Comparison of ENCODE assay signal across 16 cellular contexts in the genomic region with DNA sequence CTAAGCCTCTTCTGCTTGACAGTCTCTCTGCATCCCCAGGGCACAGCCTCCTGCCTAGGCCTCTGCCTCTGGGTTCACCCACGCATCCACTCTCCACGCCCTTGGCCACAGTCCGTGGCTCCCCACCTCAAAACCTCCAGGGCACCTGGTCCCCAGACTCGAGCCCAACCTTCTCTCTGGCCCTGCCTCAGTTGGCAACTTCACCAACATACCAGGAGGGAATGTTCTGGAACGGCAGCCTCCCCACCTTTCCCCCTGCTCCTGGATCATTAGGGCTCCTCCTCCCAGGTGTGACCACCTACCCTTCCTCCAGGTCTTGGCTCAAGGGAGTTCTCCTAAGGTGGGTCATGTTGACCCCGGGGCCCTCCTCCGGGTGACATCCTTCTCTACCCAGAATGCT.
DNase-seq lines count a peak whose midpoint lies in the region; ATAC-seq and TF ChIP-seq lines count a peak whose summit lies in the region.
"Had no signal": no experiment of that assay in that cellular context is flagged by ENCODE, and none has a peak within 500 bp of the region (broad histone marks: within the 10 kb centered on the region; RNA-seq: fewer than 3 reads in every experiment).

No MANE protein-coding gene starts in this region.

- H3K9me3 ChIP-seq in endodermal cell (ENCODE audit: control insufficient read depth, low read length) (no peaks in the 10 kb centered on the region), neuronal stem cell (replicated peaks in 1 of 2; ENCODE audit: control insufficient read depth in 2 of 2, insufficient read depth in 1 of 2, low read depth in 1 of 2, low read length in 2 of 2) (no peaks in the 10 kb centered on the region), upper lobe of right lung (no peaks in the 10 kb centered on the region)
- H3K9me3 ChIP-seq: BLaER1 treated with 17β-estradiol and CSF1 and Interleukin-3, amounts not matched to agents 10 nM and 100 nM had no signal

- no peaks in the 10 kb centered on the region for H3K36me3 Mint-ChIP-seq in endodermal cell (ENCODE audit: low read depth)
- H3K36me3 Mint-ChIP-seq: CD4-positive, CD25-positive, alpha-beta regulatory T cell had no signal

- H2BK15ac ChIP-seq in neuronal stem cell (ENCODE audit: low read length), result peak overlapping the region; percentile 98

- H3K4me1 Mint-ChIP-seq in endodermal cell, result no peaks in the 10 kb centered on the region
- H3K4me1 Mint-ChIP-seq: CD4-positive, CD25-positive, alpha-beta regulatory T cell had no signal

- H3K4ac ChIP-seq in neuronal stem cell (ENCODE audit: low read length), result peak overlapping the region; percentile 1

- H3K23ac ChIP-seq in neuronal stem cell (ENCODE audit: low read depth, low read length, poor library complexity), result no peak overlapping the region

- H3K9me3 Mint-ChIP-seq in endodermal cell, result no peaks in the 10 kb centered on the region

- no peak overlapping the region for H3K4me3 Mint-ChIP-seq in endodermal cell
- H3K4me3 Mint-ChIP-seq: CD4-positive, CD25-positive, alpha-beta regulatory T cell had no signal

- no peak overlapping the region for H3K4me3 ChIP-seq in endodermal cell (ENCODE audit: low read length)
- H3K4me3 ChIP-seq in neuronal stem cell (ENCODE audit: low read length in 2 of 2), result no peak overlapping the region
- no peak overlapping the region for H3K4me3 ChIP-seq in upper lobe of right lung
- H3K4me3 ChIP-seq: BLaER1 treated with 17β-estradiol and CSF1 and Interleukin-3, amounts not matched to agents 10 nM and 100 nM; GM23248 had no signal

- no peak overlapping the region for H4K91ac ChIP-seq in neuronal stem cell (ENCODE audit: low read depth, low read length, poor library complexity)

- no peak overlapping the region for H4K8ac ChIP-seq in neuronal stem cell (ENCODE audit: low read depth, low read length)

- H3K4me1 ChIP-seq in endodermal cell (ENCODE audit: control insufficient read depth, insufficient read depth, low read length), result no peaks in the 10 kb centered on the region
- peaks cover 8 to 10% of the 10 kb centered on the region in 2 donors for H3K4me1 ChIP-seq in neuronal stem cell (ENCODE audit: control insufficient read depth in 2 of 2, insufficient read depth in 1 of 2, low read depth in 1 of 2, low read length in 2 of 2)
- no peaks in the 10 kb centered on the region for H3K4me1 ChIP-seq in upper lobe of right lung

- no peaks in the 10 kb centered on the region for H3K79me1 ChIP-seq in neuronal stem cell (ENCODE audit: low read depth, low read length)

- no peaks in the 10 kb centered on the region for H3K36me3 ChIP-seq in endodermal cell (ENCODE audit: control insufficient read depth, insufficient read depth, low read length)
- no peaks in the 10 kb centered on the region for H3K36me3 ChIP-seq in neuronal stem cell (replicated peaks in 1 of 2; ENCODE audit: control insufficient read depth in 2 of 2, insufficient read depth in 2 of 2, low read length in 2 of 2)
- no peaks in the 10 kb centered on the region for H3K36me3 ChIP-seq in upper lobe of right lung
- H3K36me3 ChIP-seq: BLaER1 treated with 17β-estradiol and CSF1 and Interleukin-3, amounts not matched to agents 10 nM and 100 nM had no signal

- no peak overlapping the region for H3K18ac ChIP-seq in neuronal stem cell (ENCODE audit: low read length)

- intact Hi-C loops in upper lobe of right lung (cut with DNase I), result no loop called here

- H2BK120ac ChIP-seq in neuronal stem cell (ENCODE audit: low read depth, low read length), result no peak overlapping the region

- no peak overlapping the region for H3K9ac ChIP-seq in endodermal cell (ENCODE audit: extremely low read depth, low read length, poor library complexity, severe bottlenecking)
- no peak overlapping the region for H3K9ac ChIP-seq in neuronal stem cell (ENCODE audit: low read depth, low read length, poor library complexity)
- H3K9ac ChIP-seq: BLaER1 treated with 17β-estradiol and CSF1 and Interleukin-3, amounts not matched to agents 10 nM and 100 nM; GM23248 had no signal

- ATAC-seq in upper lobe of right lung (no peak), HG03378 (IDR thresholded peaks at IDR 0.05; ENCODE audit: unreplicated experiment) (no peak), GM18858 (IDR thresholded peaks at IDR 0.05; ENCODE audit: unreplicated experiment) (no peak)

- DNase-seq in activated effector memory CD4-positive, alpha-beta T cell treated with anti-CD3 and anti-CD28 coated beads, Interleukin-2, amount 50 U/mL, for 16 hours, result peak; percentile 52
- no peak for DNase-seq in activated effector memory CD4-positive, alpha-beta T cell treated with Interleukin-2 at 50 U/mL for 16 hours
- DNase-seq in endodermal cell (peak; percentile 20), neuronal stem cell (ENCODE audit: low spot score) (no peak), upper lobe of right lung (peak; percentile 42), NCI-H2029 treated with DMSO at 0.1 percent for 48 hours (lab: John Stamatoyannopoulos, UW) (no peak)
- DNase-seq: ACHN; CD4-positive, CD25-positive, alpha-beta regulatory T cell; DMS53; GF-D8; GM23248; H7 had no signal

- peaks cover 60% of the 10 kb centered on the region for H3K27me3 Mint-ChIP-seq in endodermal cell (ENCODE audit: insufficient read depth)

- TF ChIP-seq CTCF in endodermal cell (conservative IDR thresholded peaks at IDR 0.05) (no peak), upper lobe of right lung (IDR thresholded peaks at IDR 0.05) (no peak)

- peak overlapping the region; percentile 83 for H2AK5ac ChIP-seq in neuronal stem cell (ENCODE audit: low read depth, low read length)

- no peak overlapping the region for H3K27ac Mint-ChIP-seq in endodermal cell
- H3K27ac Mint-ChIP-seq: CD4-positive, CD25-positive, alpha-beta regulatory T cell had no signal

- no peak overlapping the region for H3K14ac ChIP-seq in neuronal stem cell (ENCODE audit: low read length)

- H2AFZ ChIP-seq in neuronal stem cell (ENCODE audit: low read length), result no peak overlapping the region
- H2AFZ ChIP-seq: GM23248 had no signal

- 87 to 100% methylated on average over 1 to 7 of the region's 7 CpGs for WGBS in endodermal cell (ENCODE audit: insufficient coverage in 1 of 2, insufficient read length in 1 of 2), 2 experiments
- WGBS in neuronal stem cell (ENCODE audit: extremely low coverage in 2 of 2, insufficient read length in 2 of 2, insufficient replicate concordance in 1 of 2), 2 donors, result no CpG with 5 or more reads among the region's 7 CpGs

- H2BK12ac ChIP-seq in neuronal stem cell (ENCODE audit: low read length), result peak overlapping the region; percentile 14

- no peak overlapping the region for H3K4me2 ChIP-seq in neuronal stem cell (ENCODE audit: insufficient read depth, low read length, poor library complexity, severe bottlenecking)
- H3K4me2 ChIP-seq: BLaER1 treated with 17β-estradiol and CSF1 and Interleukin-3, amounts not matched to agents 10 nM and 100 nM had no signal

- H3K27ac ChIP-seq in endodermal cell (ENCODE audit: low read depth, low read length) (no peak overlapping the region), neuronal stem cell (replicated peaks; ENCODE audit: low read length) (no peak overlapping the region), upper lobe of right lung (no peak overlapping the region)
- H3K27ac ChIP-seq: 22Rv1; BLaER1 treated with 17β-estradiol and CSF1 and Interleukin-3, amounts not matched to agents 10 nM and 100 nM; GM23248 had no signal

- H2BK5ac ChIP-seq in neuronal stem cell (ENCODE audit: low read length), result no peak overlapping the region

- peaks cover 11% of the 10 kb centered on the region for H3K27me3 ChIP-seq in endodermal cell (ENCODE audit: control insufficient read depth, insufficient read depth, low read length, poor library complexity, severe bottlenecking)
- no peaks in the 10 kb centered on the region for H3K27me3 ChIP-seq in neuronal stem cell (ENCODE audit: control insufficient read depth in 3 of 3, insufficient read depth in 3 of 3, low read depth in 1 of 3, low read length in 3 of 3)
- peaks cover 6% of the 10 kb centered on the region for H3K27me3 ChIP-seq in upper lobe of right lung

Comparison
In these comparisons a context has a peak if more than half of its experiments do, and no peak if none do; other contexts are left out.
1. DNase-seq: peak in activated effector memory CD4-positive, alpha-beta T cell treated with anti-CD3 and anti-CD28 coated beads, Interleukin-2, amount 50 U/mL, for 16 hours (single experiment), endodermal cell (single experiment) and upper lobe of right lung (single experiment); none in activated effector memory CD4-positive, alpha-beta T cell treated with Interleukin-2 at 50 U/mL for 16 hours (single experiment), neuronal stem cell (single experiment) and NCI-H2029 treated with DMSO at 0.1 percent for 48 hours (single experiment).